ENCODE assay signal across 1 cellular context in the genomic region with DNA sequence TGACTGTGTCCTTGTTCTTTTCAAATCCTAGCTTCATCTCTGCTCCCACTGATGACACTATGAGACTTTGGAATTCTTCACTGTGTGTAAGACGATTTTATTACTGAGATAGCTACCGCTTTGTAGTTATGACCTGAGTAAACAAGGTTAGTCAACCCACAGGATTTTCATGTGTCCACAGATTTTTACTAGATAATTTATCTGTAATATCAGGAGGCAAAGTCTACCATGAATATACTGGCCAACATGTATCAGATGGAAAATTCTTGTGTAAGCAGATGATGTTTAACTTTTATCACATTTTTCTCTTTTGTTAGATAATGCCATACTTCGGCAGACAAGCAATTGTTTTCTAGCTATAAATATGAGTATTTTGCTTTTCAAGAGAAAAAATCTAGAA.
TF ChIP-seq lines count a peak whose summit lies in the region.

No MANE protein-coding gene starts in this region.

TF ChIP-seq in GM12878, 131 proteins besides CTCF, POLR2A, EP300 and RAD21:
- no peak for TF ChIP-seq DPF2 (IDR thresholded peaks at IDR 0.05)
- no peak for TF ChIP-seq SMC3 (IDR thresholded peaks at IDR 0.05; ENCODE audit: borderline replicate concordance, low read length)
- TF ChIP-seq CREM (IDR thresholded peaks at IDR 0.05; ENCODE audit: low read depth), result no peak
- TF ChIP-seq MTA3 (IDR thresholded peaks at IDR 0.05; ENCODE audit: borderline replicate concordance, low read length), result no peak
- TF ChIP-seq HDAC6 (IDR thresholded peaks at IDR 0.05; ENCODE audit: unreplicated experiment), result no peak
